Comparison of ENCODE assay signal across 22 cellular contexts in the genomic region with DNA sequence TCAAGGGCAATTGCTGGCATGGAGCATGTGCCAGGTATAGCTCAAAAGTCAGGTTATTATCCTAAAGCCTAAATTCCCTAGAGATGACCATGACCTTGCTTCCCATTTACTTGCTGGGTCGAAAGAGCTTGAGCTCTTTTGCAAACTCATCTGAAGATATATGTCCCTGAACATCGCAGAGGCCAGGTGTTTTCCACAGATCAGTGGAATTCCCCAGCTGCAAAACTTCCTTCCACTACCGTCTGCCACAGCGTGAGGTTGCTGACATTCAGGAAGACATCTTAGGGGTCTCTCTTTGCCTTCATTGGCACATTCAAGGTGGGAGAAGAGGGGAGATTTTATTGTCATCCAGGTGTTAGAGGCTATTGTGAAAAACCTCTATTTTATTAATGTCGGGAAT.
DNase-seq lines count a peak whose midpoint lies in the region; ATAC-seq and TF ChIP-seq lines count a peak whose summit lies in the region.
"Had no signal": no experiment of that assay in that cellular context is flagged by ENCODE, and none has a peak within 500 bp of the region (broad histone marks: within the 10 kb centered on the region; RNA-seq: fewer than 3 reads in every experiment).

No MANE protein-coding gene starts in this region.

- DNase-seq in GM12865 (ENCODE audit: low read depth): peak; percentile 34
- peak; percentile 45 for DNase-seq in esophagus muscularis mucosa (ENCODE audit: extremely low spot score)
- no peak for DNase-seq in UCSD-AML1 (lab: John Stamatoyannopoulos, UW; ENCODE audit: unreplicated experiment)
- DNase-seq in transverse colon: no peak
- DNase-seq in D341Med (ENCODE audit: low spot score): no peak
- DNase-seq: CD4-positive, CD25-positive, alpha-beta regulatory T cell; GM23248; H9; IMR-90; KG1; MG63; NCI-H2029 treated with DMSO at 0.1 percent for 48 hours; NCI-H446 treated with DMSO at 0.1 percent for 48 hours; NK-92 treated with Interleukin-12 subunit alpha and Interleukin-12 subunit beta, amount 100 ng/mL, for 24 hours; PC-9; SJCRH30; T-helper 2 cell had no signal

- H3K27ac ChIP-seq in esophagus muscularis mucosa (replicated peaks in 1 of 4) (no peak overlapping the region), transverse colon (no peak overlapping the region)
- H3K27ac ChIP-seq: BLaER1, GM23248, PC-9, SJCRH30 had no signal

- no peaks in the 10 kb centered on the region for H3K9me3 ChIP-seq in esophagus muscularis mucosa
- no peaks in the 10 kb centered on the region for H3K9me3 ChIP-seq in transverse colon
- H3K9me3 ChIP-seq: BLaER1, MG63, SJCRH30 had no signal

- TF ChIP-seq CTCF in GM12865 (IDR thresholded peaks at IDR 0.05; ENCODE audit: insufficient read depth, low read depth, low read length, missing control alignments): no peak
- TF ChIP-seq CTCF in esophagus muscularis mucosa (IDR thresholded peaks at IDR 0.05): no peak
- no peak for TF ChIP-seq CTCF in transverse colon (IDR thresholded peaks at IDR 0.05)

- H3K4me3 ChIP-seq in GM12865 (ENCODE audit: low read depth, low read length) (no peak overlapping the region), esophagus muscularis mucosa (no peak overlapping the region), transverse colon (no peak overlapping the region)
- H3K4me3 ChIP-seq: BLaER1, GM23248, MG63, PC-9, SJCRH30 had no signal

- in situ Hi-C loops in transverse colon (cut with MboI; ENCODE audit: low pct_ligation_motif_present in 1 of 4, low pct_unique_long_range_greater_than_20kb in 1 of 4, low sequenced_read_pairs in 3 of 4): loop anchor here in 3 of 4 donors (10.0 to 25.0 kb wide), 5 partner anchors 251 to 653 kb away; a partner anchor contains a TSS

- no peak for TF ChIP-seq POLR2A in esophagus muscularis mucosa (IDR thresholded peaks at IDR 0.05; ENCODE audit: low read depth)
- no peak for TF ChIP-seq POLR2A in transverse colon (IDR thresholded peaks at IDR 0.05)

- 44% methylated on average over 5 of the region's 5 CpGs for WGBS in esophagus muscularis mucosa
- WGBS in transverse colon (ENCODE audit: low coverage in 1 of 2), 2 donors: 48 to 80% methylated on average over 1 to 5 of the region's 5 CpGs

- H3K4me1 ChIP-seq in esophagus muscularis mucosa: no peaks in the 10 kb centered on the region
- peaks cover 0 to 8% (median 0%) of the 10 kb centered on the region in 4 donors for H3K4me1 ChIP-seq in transverse colon
- H3K4me1 ChIP-seq: BLaER1, SJCRH30 had no signal

- H3K27me3 ChIP-seq in esophagus muscularis mucosa (no peaks in the 10 kb centered on the region), transverse colon (no peaks in the 10 kb centered on the region)
- H3K27me3 ChIP-seq: BLaER1, MG63, SJCRH30 had no signal

- TF ChIP-seq EP300 in esophagus muscularis mucosa (IDR thresholded peaks at IDR 0.05) (no peak), transverse colon (IDR thresholded peaks at IDR 0.05; ENCODE audit: low read depth) (no peak)

- ATAC-seq in GM18868 (IDR thresholded peaks at IDR 0.05; ENCODE audit: unreplicated experiment) (peak; percentile 87), GM21723 (IDR thresholded peaks at IDR 0.05; ENCODE audit: unreplicated experiment) (peak; percentile 52)
- ATAC-seq: Right ventricle myocardium inferior, SK-N-SH treated with all-trans-retinoic acid at 6 μM for 48 hours had no signal

- intact Hi-C loops in esophagus muscularis mucosa (cut with DNase I): no loop called here
- intact Hi-C loops in transverse colon (cut with DNase I; ENCODE audit: low total_unique reads): no loop called here

- H3K36me3 ChIP-seq in esophagus muscularis mucosa (no peaks in the 10 kb centered on the region), transverse colon (no peaks in the 10 kb centered on the region)
- H3K36me3 ChIP-seq: BLaER1, MG63, SJCRH30 had no signal

Comparison
In these comparisons a context has a peak if more than half of its experiments do, and no peak if none do; other contexts are left out.
1. DNase-seq: peak in GM12865 (single experiment) and esophagus muscularis mucosa (single experiment); none in UCSD-AML1 (single experiment), transverse colon (single experiment) and D341Med (single experiment).